8 cellular contexts compared by ENCODE assay signal in genomic region chr16:75566040-75566888, GRCh38. TPM values are rescaled to one million over a fixed set of nuclear protein-coding genes. Genes with fewer than 3 reads are reported as not detected.
DNase-seq lines count a peak whose midpoint lies in the region; ATAC-seq and TF ChIP-seq lines count a peak whose summit lies in the region.

Gene GABARAPL2 (plus strand): TSS chr16:75566379. CDS start chr16:75566487, 108 bp downstream.

- H3K9ac ChIP-seq in BLaER1 (peak within 1 kb of the TSS; percentile 87), liver (ENCODE audit: low read depth in 1 of 2, low read length in 2 of 2) (peak within 1 kb of the TSS; percentile 78 to 83)

- H3K27me3 ChIP-seq in BLaER1 (no peaks in the 10 kb centered on the region), liver (ENCODE audit: control insufficient read depth in 4 of 4, insufficient read depth in 4 of 4, low read length in 3 of 4) (no peaks in the 10 kb centered on the region)

- peaks cover 50% of the 10 kb centered on the region for H4K20me1 ChIP-seq in BLaER1

- H3K4me1 ChIP-seq in BLaER1, result peaks cover 55% of the 10 kb centered on the region
- peaks cover 0 to 26% (median 18%) of the 10 kb centered on the region in 4 donors for H3K4me1 ChIP-seq in liver (ENCODE audit: control insufficient read depth in 4 of 4, insufficient read depth in 4 of 4, low read length in 3 of 4)

- TF ChIP-seq CTCF in liver (IDR thresholded peaks at IDR 0.05; ENCODE audit: low read depth, low read length, missing input control), result no peak

- H3K9me3 ChIP-seq in BLaER1 (no peaks in the 10 kb centered on the region), liver (ENCODE audit: control insufficient read depth in 4 of 4, low read length in 3 of 4) (no peaks in the 10 kb centered on the region)

- peak; percentile 62 for ATAC-seq in GM19351 (IDR thresholded peaks at IDR 0.05; ENCODE audit: unreplicated experiment)
- peak; percentile 71 for ATAC-seq in HG03520 (IDR thresholded peaks at IDR 0.05; ENCODE audit: unreplicated experiment)

- H3K36me3 ChIP-seq in BLaER1 (peaks cover 39% of the 10 kb centered on the region), liver (ENCODE audit: control insufficient read depth in 4 of 4, insufficient read depth in 3 of 4, low read depth in 1 of 4, low read length in 3 of 4) (peaks cover 9 to 28% (median 25%) of the 10 kb centered on the region in 4 donors)

- H3K4me2 ChIP-seq in BLaER1, result peak within 1 kb of the TSS; percentile 99

- DNase-seq in NCI-H748 treated with DMSO at 0.1 percent for 48 hours (lab: John Stamatoyannopoulos, UW), result peak; percentile 65
- DNase-seq in activated CD4-positive, alpha-beta T cell treated with anti-CD3 and anti-CD28 coated beads, Interleukin-2, amount 50 U/mL, for 48 hours, result peak; percentile 89 to 90
- peak; percentile 88 for DNase-seq in dermis blood vessel endothelial cell
- DNase-seq in stimulated activated CD4-positive, alpha-beta T cell treated with anti-CD3 and anti-CD28 coated beads, Interleukin-4, amount 100 ng/mL, for 1 hour, result peak; percentile 93

- under 1% methylated on average over 84 of the region's 84 CpGs for WGBS in liver

- H3K27ac ChIP-seq in BLaER1 (peak within 1 kb of the TSS; percentile 75), liver (ENCODE audit: low read depth in 1 of 2, low read length in 2 of 2) (peak within 1 kb of the TSS; percentile 75 to 78)

- TF ChIP-seq RAD21 in liver (IDR thresholded peaks at IDR 0.05), result no peak

- H3K4me3 ChIP-seq in BLaER1 (peak within 1 kb of the TSS; percentile 94), liver (ENCODE audit: low read depth in 1 of 3, low read length in 3 of 3) (peak within 1 kb of the TSS; percentile 69 to 95 (median 93))

TF ChIP-seq in liver, 16 proteins besides CTCF, POLR2A, EP300 and RAD21:
- TF ChIP-seq FOXA1 (IDR thresholded peaks at IDR 0.05) (no peak), SP1 (IDR thresholded peaks at IDR 0.05) (peak; percentile 12), YY1 (IDR thresholded peaks at IDR 0.05) (peak; percentile 63), GABPA (IDR thresholded peaks at IDR 0.05 in 1 of 2, conservative IDR thresholded peaks at IDR 0.05 in 1 of 2) (peak; percentile 76 to 92)

RNA-seq across cellular contexts. Expression of gene GABARAPL2, which starts in this region (rescaled TPM):
- total RNA-seq in dermis blood vessel endothelial cell (89.5 and 91.2 TPM in 2 replicates), liver (10 to 100 TPM; 26.5 to 56.9 TPM)
- polyA plus RNA-seq in liver, result 100 to 1,000 TPM in 1 of 2 donors, 10 to 100 TPM in 1; 66.1 to 123 TPM

Comparison
In these comparisons a context has a peak if more than half of its experiments do, and no peak if none do; other contexts are left out.
1. Peak in every context shown above with its lines: DNase-seq, ATAC-seq, H3K4me3 ChIP-seq and H3K27ac ChIP-seq.